In genomic region chr3:64533565-64534317, GRCh38 we compare ENCODE assay signal across 1 cellular context.
A peak's percentile ranks its signal among the peaks of the same experiment; 100 is the strongest.
TF ChIP-seq lines count a peak whose summit lies in the region.

No MANE protein-coding gene starts in this region.

TF ChIP-seq in HepG2, 621 proteins besides CTCF, POLR2A, EP300 and RAD21 (continued from another document):
- TF ChIP-seq KDM2A (CRISPR knock-in tag; IDR thresholded peaks at IDR 0.05; ENCODE audit: borderline replicate concordance, low read depth) (peak; percentile 57; the same call in 1 of the 2 replicates), SMAD3 (CRISPR knock-in tag; IDR thresholded peaks at IDR 0.05) (no peak), NFATC3 (CRISPR knock-in tag; IDR thresholded peaks at IDR 0.05) (no peak), ONECUT2 (CRISPR knock-in tag; IDR thresholded peaks at IDR 0.05) (no peak), HNRNPL (IDR thresholded peaks at IDR 0.05; ENCODE audit: low read depth, low read length) (no peak), ZKSCAN5 (CRISPR knock-in tag; IDR thresholded peaks at IDR 0.05) (no peak), HOXA5 (CRISPR knock-in tag; IDR thresholded peaks at IDR 0.05) (0 out of 2 replicates have a peak, but pooled peaks have one; percentile 36), MYNN (CRISPR knock-in tag; IDR thresholded peaks at IDR 0.05; ENCODE audit: low read depth) (no peak)
TF ChIP-seq in HepG2: peak in this region for 33.
